15 cellular contexts compared by ENCODE assay signal in genomic region chr2:238973038-238973772, GRCh38.
DNase-seq lines count a peak whose midpoint lies in the region; ATAC-seq and TF ChIP-seq lines count a peak whose summit lies in the region.
"Had no signal": no experiment of that assay in that cellular context is flagged by ENCODE, and none has a peak within 500 bp of the region (broad histone marks: within the 10 kb centered on the region; RNA-seq: fewer than 3 reads in every experiment).

No MANE protein-coding gene starts in this region.

- H2BK15ac ChIP-seq in IMR-90 (ENCODE audit: low read depth, low read length) (no peak overlapping the region; the same call in 2 of the 3 replicates), mesenchymal stem cell (ENCODE audit: low read depth, poor library complexity, severe bottlenecking) (no peak overlapping the region)

- H2BK12ac ChIP-seq in mesenchymal stem cell (ENCODE audit: low read length in 2 of 2): no peak overlapping the region

- H2AFZ ChIP-seq in IMR-90 (replicated peaks; ENCODE audit: low read length, poor library complexity) (no peak overlapping the region), mesenchymal stem cell (ENCODE audit: low read depth, low read length) (no peak overlapping the region)

- in situ Hi-C loops in IMR-90 (cut with MboI; ENCODE audit: low sequenced_read_pairs): loop anchor here (25.0 kb wide), 1 partner anchor 611 kb away; no protein-coding TSS in a partner anchor

- no TSS peak for BruUV-seq in IMR-90 (replicated peaks; lab: Mats Ljungman, UMichigan)

- peaks cover 3% of the 10 kb centered on the region; the same call in 1 of the 2 replicates for H3K9me1 ChIP-seq in IMR-90 (ENCODE audit: insufficient read depth, low read length)

- H3K27me3 ChIP-seq in IMR-90 (ENCODE audit: control insufficient read depth, insufficient read depth, low read length) (no peaks in the 10 kb centered on the region; the same call in 1 of the 2 replicates), mesenchymal stem cell (ENCODE audit: control insufficient read depth in 1 of 2, insufficient read depth in 1 of 2, low read length in 2 of 2) (peaks cover 4 to 14% of the 10 kb centered on the region in 2 experiments)

- POLR2A ChIA-PET in IMR-90 (lab: Charles Lee; ENCODE audit: unreplicated experiment): no interaction called here

- no CpG with 5 or more reads among the region's 6 CpGs for WGBS in IMR-90 (ENCODE audit: extremely low coverage in 2 of 2, insufficient read length in 1 of 2), 2 experiments
- WGBS in mesenchymal stem cell: 55% methylated on average over 5 of the region's 6 CpGs

- no peak for TF ChIP-seq POLR2A in IMR-90 (IDR thresholded peaks at IDR 0.05; ENCODE audit: low read depth, low read length)

- H4K91ac ChIP-seq in IMR-90 (ENCODE audit: insufficient read depth, low read depth, low read length): no peak overlapping the region
- H4K91ac ChIP-seq in mesenchymal stem cell (ENCODE audit: low read length): no peak overlapping the region

- no peak overlapping the region for H3K27ac ChIP-seq in IMR-90 (ENCODE audit: insufficient read depth, low read length)
- H3K27ac ChIP-seq in mesenchymal stem cell (ENCODE audit: low read length, poor library complexity, severe bottlenecking): no peak overlapping the region
- H3K27ac ChIP-seq: epithelial cell of prostate had no signal

- dilution Hi-C loops in IMR-90 (cut with HindIII; ENCODE audit: low sequenced_read_pairs, unreplicated experiment): no loop called here

- H3K79me1 ChIP-seq in IMR-90 (ENCODE audit: low read depth in 1 of 2, low read length in 2 of 2) (no peaks in the 10 kb centered on the region), mesenchymal stem cell (replicated peaks; ENCODE audit: low read length, poor library complexity, severe bottlenecking) (no peaks in the 10 kb centered on the region)

- DNase-seq in AG08395 (ENCODE audit: low spot score) (peak; percentile 76), IMR-90 (peak; percentile 26), dedifferentiated amniotic fluid mesenchymal stem cell (ENCODE audit: extremely low spot score) (peak; percentile 23), mesenchymal stem cell (peak; percentile 12), NOMO-1 treated with dmso at 0.1 percent for 144 hours (lab: John Stamatoyannopoulos, UW; ENCODE audit: unreplicated experiment) (no peak)
- DNase-seq: activated CD4-positive, alpha-beta T cell treated with anti-CD3 and anti-CD28 coated beads, Interleukin-2, amount 10 ng/mL, durations not matched to agents 24 days and 14 days; activated T-cell treated with anti-CD3 and anti-CD28 coated beads, Interleukin-2, amount 50 U/mL, for 1 hour; NCI-H2029; stimulated activated naive CD8-positive, alpha-beta T cell treated with anti-CD3 and anti-CD28 coated beads, Interleukin-15, Interleukin-2, amounts not matched to agents 100 U/mL and 50 U/mL, for 24 hours; T-helper 9 cell had no signal

- H4K5ac ChIP-seq in IMR-90 (ENCODE audit: low read depth, low read length): no peak overlapping the region

- H3K9me3 ChIP-seq in IMR-90 (ENCODE audit: control insufficient read depth, insufficient read depth, low read length): no peaks in the 10 kb centered on the region
- H3K9me3 ChIP-seq in mesenchymal stem cell (ENCODE audit: control insufficient read depth, low read length): no peaks in the 10 kb centered on the region

- H3K14ac ChIP-seq in IMR-90 (replicated peaks; ENCODE audit: low read depth, low read length): no peak overlapping the region
- H3K14ac ChIP-seq in mesenchymal stem cell (ENCODE audit: low read length in 2 of 2): no peak overlapping the region

- H3K4me3 ChIP-seq in IMR-90 (ENCODE audit: insufficient read depth, low read depth, low read length) (no peak overlapping the region), mesenchymal stem cell (ENCODE audit: insufficient read depth in 1 of 2, low read depth in 1 of 2, low read length in 2 of 2) (peak overlapping the region in 1 of 2 experiments; percentile 53)
- H3K4me3 ChIP-seq: skin epidermis had no signal

- no peaks in the 10 kb centered on the region for H3K36me3 ChIP-seq in IMR-90 (ENCODE audit: control insufficient read depth, insufficient read depth, low read length)
- H3K36me3 ChIP-seq in mesenchymal stem cell (ENCODE audit: control insufficient read depth in 1 of 2, insufficient read depth in 2 of 2, low read depth in 1 of 2, low read length in 2 of 2): no peaks in the 10 kb centered on the region

- H4K20me1 ChIP-seq in IMR-90 (ENCODE audit: insufficient read depth, low read length): no peaks in the 10 kb centered on the region

- H2BK20ac ChIP-seq in IMR-90 (ENCODE audit: low read depth, low read length): peak overlapping the region; percentile 20; the same call in 1 of the 2 replicates

- H3K4ac ChIP-seq in IMR-90 (ENCODE audit: low read depth, low read length) (peak overlapping the region; percentile 51; the same call in 1 of the 2 replicates), mesenchymal stem cell (ENCODE audit: low read depth in 1 of 2, low read length in 2 of 2) (no peak overlapping the region)

- H2BK5ac ChIP-seq in IMR-90 (ENCODE audit: low read depth, low read length, poor library complexity, severe bottlenecking) (no peak overlapping the region), mesenchymal stem cell (ENCODE audit: low read depth, low read length, poor library complexity, severe bottlenecking) (no peak overlapping the region)

- no peak overlapping the region for H3K23ac ChIP-seq in IMR-90 (ENCODE audit: low read depth, low read length)
- H3K23ac ChIP-seq in mesenchymal stem cell (ENCODE audit: low read length in 2 of 2): no peak overlapping the region

- H3K4me1 ChIP-seq in IMR-90 (ENCODE audit: control insufficient read depth, insufficient read depth, low read length) (peaks cover 10% of the 10 kb centered on the region), mesenchymal stem cell (ENCODE audit: control insufficient read depth, insufficient read depth, low read depth, low read length) (peaks cover 7% of the 10 kb centered on the region)

- H3K18ac ChIP-seq in IMR-90 (ENCODE audit: low read depth, low read length) (no peak overlapping the region), mesenchymal stem cell (ENCODE audit: low read depth in 1 of 2, low read length in 2 of 2) (no peak overlapping the region)

- H3K9ac ChIP-seq in IMR-90 (ENCODE audit: low read depth, low read length) (no peak overlapping the region), mesenchymal stem cell (ENCODE audit: low read length) (peak overlapping the region; percentile 39)

- ATAC-seq in IMR-90 (ENCODE audit: low read depth) (peak; percentile 18), HG02852 (IDR thresholded peaks at IDR 0.05; ENCODE audit: unreplicated experiment) (no peak), HG03097 (IDR thresholded peaks at IDR 0.05; ENCODE audit: low FRiP score, unreplicated experiment) (no peak), HG02763 (IDR thresholded peaks at IDR 0.05; ENCODE audit: unreplicated experiment) (no peak)
- ATAC-seq: stimulated activated naive CD8-positive, alpha-beta T cell treated with anti-CD3 and anti-CD28 coated beads, Interleukin-15, Interleukin-2, amounts not matched to agents 100 U/mL and 50 U/mL, for 24 hours had no signal

- H3K4me2 ChIP-seq in IMR-90 (ENCODE audit: low read depth, low read length): no peak overlapping the region
- H3K4me2 ChIP-seq in mesenchymal stem cell (ENCODE audit: low read length, poor library complexity, severe bottlenecking): no peak overlapping the region

- TF ChIP-seq CTCF in IMR-90 (conservative IDR thresholded peaks at IDR 0.05; ENCODE audit: low read depth, low read length): no peak

- intact Hi-C loops in IMR-90 (cut with micrococcal nuclease): loop anchor here (10.0 kb wide), 2 partner anchors 188 to 248 kb away; no protein-coding TSS in a partner anchor

- H2AK5ac ChIP-seq in IMR-90 (ENCODE audit: low read depth, low read length) (peak overlapping the region; percentile 58; the same call in 1 of the 2 replicates), mesenchymal stem cell (ENCODE audit: low read length, severe bottlenecking) (no peak overlapping the region)

- no peak overlapping the region; the same call in 1 of the 2 replicates for H3K56ac ChIP-seq in IMR-90 (ENCODE audit: extremely low read depth, insufficient read depth, low read length)

- H2AK9ac ChIP-seq in IMR-90 (replicated peaks; ENCODE audit: low read depth, low read length, poor library complexity): no peak overlapping the region

- CTCF ChIA-PET in IMR-90 (lab: Yijun Ruan, JAX): interaction anchor here (1.1 kb wide), 1 partner anchor 54 kb away, joined by 3 read pairs; no protein-coding TSS in a partner anchor

- no peak overlapping the region for H4K8ac ChIP-seq in IMR-90 (ENCODE audit: low read depth in 2 of 2, low read length in 2 of 2)
- H4K8ac ChIP-seq in mesenchymal stem cell (ENCODE audit: low read length): no peak overlapping the region

- H2BK120ac ChIP-seq in IMR-90 (ENCODE audit: low read depth, low read length): no peak overlapping the region
- H2BK120ac ChIP-seq in mesenchymal stem cell (ENCODE audit: low read depth, low read length): no peak overlapping the region

- TF ChIP-seq RAD21 in IMR-90 (IDR thresholded peaks at IDR 0.05; ENCODE audit: low read length): no peak

TF ChIP-seq in IMR-90, 13 proteins besides CTCF, POLR2A, EP300 and RAD21:
- no peak for TF ChIP-seq MAZ (IDR thresholded peaks at IDR 0.05; ENCODE audit: borderline replicate concordance, low read depth, low read length)
- TF ChIP-seq MAFK (IDR thresholded peaks at IDR 0.05; ENCODE audit: low read depth, low read length): peak; percentile 44; the same call in 1 of the 2 replicates
